1 cellular context compared by ENCODE assay signal in the genomic region with DNA sequence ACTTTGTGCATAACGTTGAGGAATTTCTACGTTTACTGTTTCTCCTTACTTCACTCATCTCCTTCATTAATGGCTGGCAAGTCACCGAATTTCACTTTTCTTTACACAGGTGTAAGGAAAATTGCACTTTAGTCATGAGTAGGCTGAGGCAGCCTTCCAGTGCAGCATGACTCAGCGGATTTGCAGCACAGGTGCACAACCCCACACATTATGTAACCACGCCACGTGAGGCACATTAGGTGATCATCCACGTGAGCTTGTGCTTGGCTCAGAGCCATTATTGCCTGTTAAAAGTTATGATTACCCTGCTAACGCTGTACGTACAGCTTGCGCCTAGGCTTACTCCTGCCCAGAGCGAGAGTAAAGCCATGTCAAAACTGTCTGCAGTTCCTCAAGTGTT.
TF ChIP-seq lines count a peak whose summit lies in the region.

No MANE protein-coding gene starts in this region.

TF ChIP-seq in HepG2, 621 proteins besides CTCF, POLR2A, EP300 and RAD21 (continued from another document):
- TF ChIP-seq, protein P1, sequence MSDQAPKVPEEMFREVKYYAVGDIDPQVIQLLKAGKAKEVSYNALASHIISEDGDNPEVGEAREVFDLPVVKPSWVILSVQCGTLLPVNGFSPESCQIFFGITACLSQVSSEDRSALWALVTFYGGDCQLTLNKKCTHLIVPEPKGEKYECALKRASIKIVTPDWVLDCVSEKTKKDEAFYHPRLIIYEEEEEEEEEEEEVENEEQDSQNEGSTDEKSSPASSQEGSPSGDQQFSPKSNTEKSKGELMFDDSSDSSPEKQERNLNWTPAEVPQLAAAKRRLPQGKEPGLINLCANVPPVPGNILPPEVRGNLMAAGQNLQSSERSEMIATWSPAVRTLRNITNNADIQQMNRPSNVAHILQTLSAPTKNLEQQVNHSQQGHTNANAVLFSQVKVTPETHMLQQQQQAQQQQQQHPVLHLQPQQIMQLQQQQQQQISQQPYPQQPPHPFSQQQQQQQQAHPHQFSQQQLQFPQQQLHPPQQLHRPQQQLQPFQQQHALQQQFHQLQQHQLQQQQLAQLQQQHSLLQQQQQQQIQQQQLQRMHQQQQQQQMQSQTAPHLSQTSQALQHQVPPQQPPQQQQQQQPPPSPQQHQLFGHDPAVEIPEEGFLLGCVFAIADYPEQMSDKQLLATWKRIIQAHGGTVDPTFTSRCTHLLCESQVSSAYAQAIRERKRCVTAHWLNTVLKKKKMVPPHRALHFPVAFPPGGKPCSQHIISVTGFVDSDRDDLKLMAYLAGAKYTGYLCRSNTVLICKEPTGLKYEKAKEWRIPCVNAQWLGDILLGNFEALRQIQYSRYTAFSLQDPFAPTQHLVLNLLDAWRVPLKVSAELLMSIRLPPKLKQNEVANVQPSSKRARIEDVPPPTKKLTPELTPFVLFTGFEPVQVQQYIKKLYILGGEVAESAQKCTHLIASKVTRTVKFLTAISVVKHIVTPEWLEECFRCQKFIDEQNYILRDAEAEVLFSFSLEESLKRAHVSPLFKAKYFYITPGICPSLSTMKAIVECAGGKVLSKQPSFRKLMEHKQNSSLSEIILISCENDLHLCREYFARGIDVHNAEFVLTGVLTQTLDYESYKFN (CRISPR knock-in tag; conservative IDR thresholded peaks at IDR 0.05): no peak
- TF ChIP-seq BHLHE40 (IDR thresholded peaks at IDR 0.05; ENCODE audit: low read length) (0 out of 2 replicates have a peak, but pooled peaks have one; percentile 60), NFE2 (CRISPR knock-in tag; IDR thresholded peaks at IDR 0.05) (peak; percentile 87; the same call in 1 of the 2 replicates), ZBED4 (CRISPR knock-in tag; IDR thresholded peaks at IDR 0.05; ENCODE audit: borderline replicate concordance) (no peak), MAFK (conservative IDR thresholded peaks at IDR 0.05 in 1 of 2, IDR thresholded peaks at IDR 0.05 in 1 of 2; ENCODE audit: low read length in 2 of 2) (peak; percentile 84 to 92), ZMYM4 (CRISPR knock-in tag; IDR thresholded peaks at IDR 0.05) (peak; percentile 31; the same call in 1 of the 2 replicates), MAFF (IDR thresholded peaks at IDR 0.05; ENCODE audit: low read depth, low read length) (peak; percentile 81), MED1 (CRISPR knock-in tag; IDR thresholded peaks at IDR 0.05) (no peak), MAFG (CRISPR knock-in tag; IDR thresholded peaks at IDR 0.05) (peak; percentile 90), CENPX (CRISPR knock-in tag; IDR thresholded peaks at IDR 0.05) (no peak), ATF7 (IDR thresholded peaks at IDR 0.05) (no peak), ATF7 (CRISPR knock-in tag; IDR thresholded peaks at IDR 0.05) (no peak), NFE2L2 (IDR thresholded peaks at IDR 0.05; ENCODE audit: low read length) (peak; percentile 96), MXD4 (CRISPR knock-in tag; IDR thresholded peaks at IDR 0.05) (no peak), ZNF430 (CRISPR knock-in tag; IDR thresholded peaks at IDR 0.05) (no peak), RBFOX2 (IDR thresholded peaks at IDR 0.05; ENCODE audit: low read depth, low read length) (no peak), ARNTL (CRISPR knock-in tag; IDR thresholded peaks at IDR 0.05) (peak; percentile 91), NR2F6 (IDR thresholded peaks at IDR 0.05) (no peak), NR2F6 (CRISPR knock-in tag; IDR thresholded peaks at IDR 0.05) (no peak), FOSL2 (CRISPR knock-in tag; IDR thresholded peaks at IDR 0.05) (peak; percentile 67), CBX1 (IDR thresholded peaks at IDR 0.05; ENCODE audit: low read depth) (no peak), ZNF547 (CRISPR knock-in tag; IDR thresholded peaks at IDR 0.05) (no peak), CHD2 (IDR thresholded peaks at IDR 0.05; ENCODE audit: low read depth, low read length) (no peak), ZNF512B (CRISPR knock-in tag; IDR thresholded peaks at IDR 0.05; ENCODE audit: borderline replicate concordance) (no peak), FOXK1 (CRISPR knock-in tag; IDR thresholded peaks at IDR 0.05; ENCODE audit: borderline replicate concordance, low read depth) (no peak), ZSCAN31 (CRISPR knock-in tag; IDR thresholded peaks at IDR 0.05; ENCODE audit: low read depth) (no peak), ZNF557 (CRISPR knock-in tag; IDR thresholded peaks at IDR 0.05) (no peak), ZNF652 (CRISPR knock-in tag; IDR thresholded peaks at IDR 0.05; ENCODE audit: borderline replicate concordance, low read depth) (no peak), ZBTB7A (CRISPR knock-in tag; IDR thresholded peaks at IDR 0.05) (no peak)
- TF ChIP-seq, protein P2, sequence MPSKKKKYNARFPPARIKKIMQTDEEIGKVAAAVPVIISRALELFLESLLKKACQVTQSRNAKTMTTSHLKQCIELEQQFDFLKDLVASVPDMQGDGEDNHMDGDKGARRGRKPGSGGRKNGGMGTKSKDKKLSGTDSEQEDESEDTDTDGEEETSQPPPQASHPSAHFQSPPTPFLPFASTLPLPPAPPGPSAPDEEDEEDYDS (CRISPR knock-in tag; IDR thresholded peaks at IDR 0.05): no peak
- TF ChIP-seq, protein P3, sequence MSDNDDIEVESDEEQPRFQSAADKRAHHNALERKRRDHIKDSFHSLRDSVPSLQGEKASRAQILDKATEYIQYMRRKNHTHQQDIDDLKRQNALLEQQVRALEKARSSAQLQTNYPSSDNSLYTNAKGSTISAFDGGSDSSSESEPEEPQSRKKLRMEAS (IDR thresholded peaks at IDR 0.05): no peak
- TF ChIP-seq, protein P4, sequence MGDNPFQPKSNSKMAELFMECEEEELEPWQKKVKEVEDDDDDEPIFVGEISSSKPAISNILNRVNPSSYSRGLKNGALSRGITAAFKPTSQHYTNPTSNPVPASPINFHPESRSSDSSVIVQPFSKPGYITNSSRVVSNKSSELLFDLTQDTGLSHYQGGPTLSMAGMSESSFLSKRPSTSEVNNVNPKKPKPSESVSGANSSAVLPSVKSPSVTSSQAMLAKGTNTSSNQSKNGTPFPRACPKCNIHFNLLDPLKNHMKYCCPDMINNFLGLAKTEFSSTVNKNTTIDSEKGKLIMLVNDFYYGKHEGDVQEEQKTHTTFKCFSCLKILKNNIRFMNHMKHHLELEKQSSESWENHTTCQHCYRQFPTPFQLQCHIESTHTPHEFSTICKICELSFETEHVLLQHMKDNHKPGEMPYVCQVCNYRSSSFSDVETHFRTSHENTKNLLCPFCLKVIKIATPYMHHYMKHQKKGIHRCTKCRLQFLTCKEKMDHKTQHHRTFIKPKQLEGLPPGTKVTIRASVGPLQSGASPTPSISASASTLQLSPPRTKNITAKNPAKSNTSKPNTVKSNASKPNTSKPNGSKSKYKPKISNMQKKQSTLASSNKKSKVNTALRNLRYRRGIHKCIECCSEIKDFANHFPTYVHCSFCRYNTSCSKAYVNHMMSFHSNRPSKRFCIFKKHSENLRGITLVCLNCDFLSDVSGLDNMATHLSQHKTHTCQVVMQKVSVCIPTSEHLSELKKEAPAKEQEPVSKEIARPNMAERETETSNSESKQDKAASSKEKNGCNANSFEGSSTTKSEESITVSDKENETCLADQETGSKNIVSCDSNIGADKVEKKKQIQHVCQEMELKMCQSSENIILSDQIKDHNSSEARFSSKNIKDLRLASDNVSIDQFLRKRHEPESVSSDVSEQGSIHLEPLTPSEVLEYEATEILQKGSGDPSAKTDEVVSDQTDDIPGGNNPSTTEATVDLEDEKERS (CRISPR knock-in tag; IDR thresholded peaks at IDR 0.05): no peak
- TF ChIP-seq, protein P5, sequence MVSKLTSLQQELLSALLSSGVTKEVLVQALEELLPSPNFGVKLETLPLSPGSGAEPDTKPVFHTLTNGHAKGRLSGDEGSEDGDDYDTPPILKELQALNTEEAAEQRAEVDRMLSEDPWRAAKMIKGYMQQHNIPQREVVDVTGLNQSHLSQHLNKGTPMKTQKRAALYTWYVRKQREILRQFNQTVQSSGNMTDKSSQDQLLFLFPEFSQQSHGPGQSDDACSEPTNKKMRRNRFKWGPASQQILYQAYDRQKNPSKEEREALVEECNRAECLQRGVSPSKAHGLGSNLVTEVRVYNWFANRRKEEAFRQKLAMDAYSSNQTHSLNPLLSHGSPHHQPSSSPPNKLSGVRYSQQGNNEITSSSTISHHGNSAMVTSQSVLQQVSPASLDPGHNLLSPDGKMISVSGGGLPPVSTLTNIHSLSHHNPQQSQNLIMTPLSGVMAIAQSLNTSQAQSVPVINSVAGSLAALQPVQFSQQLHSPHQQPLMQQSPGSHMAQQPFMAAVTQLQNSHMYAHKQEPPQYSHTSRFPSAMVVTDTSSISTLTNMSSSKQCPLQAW (CRISPR knock-in tag; IDR thresholded peaks at IDR 0.05): no peak
- TF ChIP-seq, protein P6, sequence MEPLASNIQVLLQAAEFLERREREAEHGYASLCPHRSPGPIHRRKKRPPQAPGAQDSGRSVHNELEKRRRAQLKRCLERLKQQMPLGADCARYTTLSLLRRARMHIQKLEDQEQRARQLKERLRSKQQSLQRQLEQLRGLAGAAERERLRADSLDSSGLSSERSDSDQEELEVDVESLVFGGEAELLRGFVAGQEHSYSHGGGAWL (CRISPR knock-in tag; IDR thresholded peaks at IDR 0.05): no peak
